16 cellular contexts compared by ENCODE assay signal in the genomic region with DNA sequence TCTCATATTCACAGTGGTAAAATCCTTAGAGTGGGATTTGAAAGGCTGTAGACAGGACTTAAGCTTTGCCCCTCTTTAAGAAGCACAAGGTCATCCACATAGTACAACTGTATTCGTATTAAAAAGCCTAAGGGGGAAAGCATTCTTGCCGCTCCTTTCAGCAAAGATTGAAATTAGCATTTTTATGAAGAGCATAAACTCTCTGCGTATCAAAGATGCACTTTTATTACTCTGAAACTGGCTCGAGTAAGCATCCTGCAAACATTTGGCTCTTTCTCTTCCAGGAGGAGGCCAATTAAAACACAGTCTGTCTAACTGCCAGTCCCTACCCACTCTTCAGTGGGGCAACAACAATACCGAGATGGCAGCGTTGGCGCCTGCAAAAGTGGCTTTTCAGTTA.
A peak's percentile ranks its signal among the peaks of the same experiment; 100 is the strongest.
DNase-seq lines count a peak whose midpoint lies in the region; ATAC-seq and TF ChIP-seq lines count a peak whose summit lies in the region.
"Had no signal": no experiment of that assay in that cellular context is flagged by ENCODE, and none has a peak within 500 bp of the region (broad histone marks: within the 10 kb centered on the region; RNA-seq: fewer than 3 reads in every experiment).

No MANE protein-coding gene starts in this region.

- H3K4me3 ChIP-seq in esophagus muscularis mucosa (no peak overlapping the region), suprapubic skin (no peak overlapping the region)
- H3K4me3 ChIP-seq: smooth muscle cell had no signal

- TF ChIP-seq CTCF in esophagus muscularis mucosa (IDR thresholded peaks at IDR 0.05) (no peak), suprapubic skin (IDR thresholded peaks at IDR 0.05) (no peak)

- peak; percentile 99 for DNase-seq in DMS79 treated with DMSO at 0.1 percent for 48 hours (lab: John Stamatoyannopoulos, UW)
- peak; percentile 83 for DNase-seq in NCI-H1436 treated with DMSO at 0.1 percent for 48 hours (lab: John Stamatoyannopoulos, UW)
- no peak for DNase-seq in esophagus muscularis mucosa (ENCODE audit: extremely low spot score)
- no peak for DNase-seq in suprapubic skin (ENCODE audit: low spot score in 2 of 2)
- no peak for DNase-seq in left colon
- DNase-seq: activated CD8-positive, alpha-beta memory T cell treated with anti-CD3 and anti-CD28 coated beads, Interleukin-2, amount 50 U/mL, for 4 hours; activated naive CD4-positive, alpha-beta T cell; BE2C; Kasumi-1; midbrain; SIG-M5; stimulated activated naive B cell treated with anti-CD40 and anti-IgM and Interleukin-4, amounts not matched to agents 10 μg/mL and 1 μg/mL and 100 μg/mL, for 72 hours had no signal

- ATAC-seq in HG03571 (IDR thresholded peaks at IDR 0.05; ENCODE audit: unreplicated experiment): no peak
- ATAC-seq in HG03460 (IDR thresholded peaks at IDR 0.05; ENCODE audit: unreplicated experiment): no peak
- no peak for ATAC-seq in left colon
- ATAC-seq: stimulated activated naive B cell treated with anti-CD40 and anti-IgM and Interleukin-4, amounts not matched to agents 10 μg/mL and 1 μg/mL and 100 μg/mL, for 72 hours had no signal

- H3K9me3 ChIP-seq in esophagus muscularis mucosa: no peaks in the 10 kb centered on the region
- no peaks in the 10 kb centered on the region for H3K9me3 ChIP-seq in suprapubic skin
- H3K9me3 ChIP-seq: BE2C, neutrophil had no signal

- H3K4me1 ChIP-seq in esophagus muscularis mucosa (peaks cover 0 to 22% (median 20%) of the 10 kb centered on the region in 4 donors), suprapubic skin (peaks cover 37% of the 10 kb centered on the region)
- H3K4me1 ChIP-seq: BE2C had no signal

- H3K36me3 ChIP-seq in esophagus muscularis mucosa (no peaks in the 10 kb centered on the region), suprapubic skin (no peaks in the 10 kb centered on the region)
- H3K36me3 ChIP-seq: BE2C, neutrophil had no signal

- 66% methylated on average over 7 of the region's 7 CpGs for WGBS in esophagus muscularis mucosa
- WGBS in suprapubic skin: 33% methylated on average over 7 of the region's 7 CpGs

- TF ChIP-seq POLR2A in esophagus muscularis mucosa (IDR thresholded peaks at IDR 0.05; ENCODE audit: low read depth): no peak
- no peak for TF ChIP-seq POLR2A in suprapubic skin (IDR thresholded peaks at IDR 0.05)

- H3K27me3 ChIP-seq in esophagus muscularis mucosa (no peaks in the 10 kb centered on the region), suprapubic skin (no peaks in the 10 kb centered on the region)
- H3K27me3 ChIP-seq: BE2C had no signal

- intact Hi-C loops in esophagus muscularis mucosa (cut with DNase I) (loop anchor here (5.0 kb wide), 1 partner anchor 168 kb away; no protein-coding TSS in a partner anchor), left colon (cut with DNase I, micrococcal nuclease) (loop anchor here in 1 of 2 donors (10.0 kb wide), 1 partner anchor 156 kb away; no protein-coding TSS in a partner anchor)

- peak overlapping the region in 3 of 4 donors; percentile 24 to 50 (median 47) for H3K27ac ChIP-seq in esophagus muscularis mucosa (replicated peaks in 1 of 4)
- peak overlapping the region; percentile 42 for H3K27ac ChIP-seq in suprapubic skin
- H3K27ac ChIP-seq: neutrophil had no signal

- no peak for TF ChIP-seq EP300 in esophagus muscularis mucosa (IDR thresholded peaks at IDR 0.05)
- no peak for TF ChIP-seq EP300 in suprapubic skin (IDR thresholded peaks at IDR 0.05)

Comparison
In these comparisons a context has a peak if more than half of its experiments do, and no peak if none do; other contexts are left out.
1. DNase-seq: peak in DMS79 treated with DMSO at 0.1 percent for 48 hours (single experiment) and NCI-H1436 treated with DMSO at 0.1 percent for 48 hours (single experiment); none in esophagus muscularis mucosa (single experiment), suprapubic skin (0 of 2) and left colon (0 of 2).